ENCODE assay signal across 8 cellular contexts in genomic region chr4:113436360-113436759, GRCh38.
DNase-seq lines count a peak whose midpoint lies in the region; ATAC-seq, FAIRE-seq and TF ChIP-seq lines count a peak whose summit lies in the region.

No MANE protein-coding gene starts in this region.

- peaks cover 24% of the 10 kb centered on the region for H3K4me1 Mint-ChIP-seq in glutamatergic neuron (ENCODE audit: low read depth, unreplicated experiment)

- H3K9ac ChIP-seq in skeletal muscle tissue (ENCODE audit: low read depth in 1 of 3, low read length in 3 of 3) = no peak overlapping the region

- H3K9me3 ChIP-seq in skeletal muscle tissue (ENCODE audit: control insufficient read depth in 3 of 3, low read length in 3 of 3) = no peaks in the 10 kb centered on the region

- no peak overlapping the region for H3K4me3 ChIP-seq in skeletal muscle tissue (ENCODE audit: low read length in 3 of 3)

- no peaks in the 10 kb centered on the region for H3K27me3 Mint-ChIP-seq in glutamatergic neuron (ENCODE audit: unreplicated experiment)

- TF ChIP-seq CTCF in glutamatergic neuron (IDR thresholded peaks at IDR 0.05; ENCODE audit: partially characterized antibody, unreplicated experiment) = no peak

- no peaks in the 10 kb centered on the region for H3K36me3 ChIP-seq in skeletal muscle tissue (ENCODE audit: control insufficient read depth in 3 of 3, insufficient read depth in 3 of 3, low read length in 3 of 3)

- ATAC-seq in GM21717 (IDR thresholded peaks at IDR 0.05; ENCODE audit: unreplicated experiment) = no peak

- DNase-seq in H54 (ENCODE audit: insufficient read length, low spot score) (no peak), SK-MEL-5 (ENCODE audit: low read depth, low spot score) (peak; percentile 63), glutamatergic neuron (no peak), SK-N-DZ (ENCODE audit: low spot score) (no peak), NCI-H1048 (lab: John Stamatoyannopoulos, UW) (no peak), activated gamma-delta T cell treated with Interleukin-2 at 50 U/mL for 16 hours (no peak)

- peaks cover 6% of the 10 kb centered on the region for H3K9me3 Mint-ChIP-seq in glutamatergic neuron (ENCODE audit: unreplicated experiment)

- FAIRE-seq in H54 (lab: Jason Lieb, UNC) = peak; percentile 48

- H3K4me3 Mint-ChIP-seq in glutamatergic neuron (ENCODE audit: unreplicated experiment) = peak overlapping the region; percentile 73

- no peak for TF ChIP-seq POLR2A in H54 (IDR thresholded peaks at IDR 0.05; ENCODE audit: low read depth, low read length)

- H3K4me1 ChIP-seq in skeletal muscle tissue (ENCODE audit: control insufficient read depth in 3 of 3, insufficient read depth in 3 of 3, low read length in 3 of 3) = peaks cover 3 to 14% (median 5%) of the 10 kb centered on the region in 3 donors

- peak overlapping the region; percentile 57 for H3K27ac ChIP-seq in skeletal muscle tissue (ENCODE audit: low read depth, low read length)

- peak overlapping the region; percentile 78 for H3K27ac Mint-ChIP-seq in glutamatergic neuron (ENCODE audit: unreplicated experiment)

- in situ Hi-C loops in SK-MEL-5 (cut with HindIII; ENCODE audit: low pct_unique_long_range_greater_than_20kb, low sequenced_read_pairs) = no loop called here

- H3K36me3 Mint-ChIP-seq in glutamatergic neuron (ENCODE audit: unreplicated experiment) = peaks cover 12% of the 10 kb centered on the region

- H3K27me3 ChIP-seq in skeletal muscle tissue (ENCODE audit: control insufficient read depth in 3 of 3, insufficient read depth in 3 of 3, low read length in 3 of 3) = no peaks in the 10 kb centered on the region
